Comparison of ENCODE assay signal across 8 cellular contexts in genomic region chr12:71746983-71747611, GRCh38. TPM values are rescaled to one million over a fixed set of nuclear protein-coding genes. Genes with fewer than 3 reads are reported as not detected.
A peak's percentile ranks its signal among the peaks of the same experiment; 100 is the strongest.
DNase-seq lines count a peak whose midpoint lies in the region; ATAC-seq, FAIRE-seq and TF ChIP-seq lines count a peak whose summit lies in the region.

No MANE protein-coding gene starts in this region.

- in situ Hi-C loops in Panc1 (cut with HindIII; ENCODE audit: low pct_unique_long_range_greater_than_20kb, low sequenced_read_pairs) = no loop called here

- POLR2A ChIA-PET in Panc1 (lab: Charles Lee) = interaction anchor here (0.6 kb wide), 1 partner anchor 331 kb away, joined by 3 read pairs; no protein-coding TSS in a partner anchor

- intact Hi-C loops in Panc1 (cut with micrococcal nuclease; ENCODE audit: unreplicated experiment) = loop anchor here (5.0 kb wide), 2 partner anchors 110 to 330 kb away; no protein-coding TSS in a partner anchor
- intact Hi-C loops in pancreas (cut with DNase I) = loop anchor here in 2 of 3 donors (5.0 kb wide), 1 partner anchor 330 kb away; no protein-coding TSS in a partner anchor

- peak; percentile 70 for TF ChIP-seq CTCF in GM12864 (IDR thresholded peaks at IDR 0.05; ENCODE audit: low read depth, low read length, missing control alignments)
- TF ChIP-seq CTCF in Panc1 (IDR thresholded peaks at IDR 0.05) = peak; percentile 87
- peak; percentile 53 to 81 (median 71) for TF ChIP-seq CTCF in gastroesophageal sphincter (IDR thresholded peaks at IDR 0.05)
- TF ChIP-seq CTCF in pancreas (IDR thresholded peaks at IDR 0.05) = peak; percentile 38 to 64 (median 58)

- H3K27ac ChIP-seq in Panc1 (ENCODE audit: low read length) = no peak overlapping the region
- H3K27ac ChIP-seq in gastroesophageal sphincter = no peak overlapping the region
- no peak overlapping the region for H3K27ac ChIP-seq in pancreas

- TF ChIP-seq EP300 in Ishikawa (IDR thresholded peaks at IDR 0.05; ENCODE audit: borderline replicate concordance) = no peak
- TF ChIP-seq EP300 in gastroesophageal sphincter (IDR thresholded peaks at IDR 0.05) = no peak

- DNase-seq in GM12864 (ENCODE audit: low read depth) = peak; percentile 43
- DNase-seq in Panc1 (ENCODE audit: low read depth, low spot score) = no peak
- peak; percentile 14 for DNase-seq in activated effector memory CD4-positive, alpha-beta T cell treated with Interleukin-2 at 50 U/mL for 16 hours
- DNase-seq in pancreas = peak in 3 of 6 donors; percentile 28 to 64 (median 40)
- DNase-seq in H7 = no peak

- no peak for TF ChIP-seq POLR2A in gastroesophageal sphincter (IDR thresholded peaks at IDR 0.05)

- ATAC-seq in GM21786 (IDR thresholded peaks at IDR 0.05; ENCODE audit: unreplicated experiment) (peak; percentile 89), Panc1 (peak; percentile 94), gastroesophageal sphincter (peak; percentile 58), pancreas (peak; percentile 94 to 100 (median 99))

- peak; percentile 37 for FAIRE-seq in pancreas (lab: Jason Lieb, UNC)

- BruUV-seq in Panc1 (replicated peaks; lab: Mats Ljungman, UMichigan) = no TSS peak

- no peaks in the 10 kb centered on the region for H3K9me3 ChIP-seq in Panc1 (ENCODE audit: control insufficient read depth, insufficient read depth, low read depth, low read length)
- no peaks in the 10 kb centered on the region for H3K9me3 ChIP-seq in gastroesophageal sphincter
- H3K9me3 ChIP-seq in pancreas = no peaks in the 10 kb centered on the region

- CTCF ChIA-PET in Panc1 (lab: Charles Lee) = interaction anchor here (0.6 to 2.7 kb wide), 12 partner anchors 12 to 1014 kb away, joined by 3 to 13 read pairs (median 5); partner anchors contain the start of genes THAP2, TMEM19 and ZFC3H1

- H3K4me3 ChIP-seq in GM12864 (ENCODE audit: low read depth, low read length) = no peak overlapping the region
- H3K4me3 ChIP-seq in Panc1 (ENCODE audit: low read depth in 2 of 2, low read length in 2 of 2) = no peak overlapping the region
- no peak overlapping the region for H3K4me3 ChIP-seq in gastroesophageal sphincter
- no peak overlapping the region for H3K4me3 ChIP-seq in pancreas
- no peak overlapping the region for H3K4me3 ChIP-seq in H7 (ENCODE audit: insufficient read depth, low read depth, low read length)

- H3K27me3 ChIP-seq in Panc1 (ENCODE audit: control insufficient read depth, insufficient read depth, low read length) (peaks cover 4% of the 10 kb centered on the region), gastroesophageal sphincter (peaks cover 20% of the 10 kb centered on the region), pancreas (no peaks in the 10 kb centered on the region), H7 (ENCODE audit: control insufficient read depth, insufficient read depth, low read length) (no peaks in the 10 kb centered on the region)

- 6 to 28% methylated on average over 3 to 4 of the region's 4 CpGs for WGBS in gastroesophageal sphincter (ENCODE audit: low coverage in 1 of 2), 2 donors
- WGBS in pancreas, 2 donors = 24 to 26% methylated on average over 4 of the region's 4 CpGs

- H3K36me3 ChIP-seq in Panc1 (ENCODE audit: control insufficient read depth, insufficient read depth, low read length) = no peaks in the 10 kb centered on the region
- no peaks in the 10 kb centered on the region for H3K36me3 ChIP-seq in gastroesophageal sphincter
- no peaks in the 10 kb centered on the region for H3K36me3 ChIP-seq in pancreas
- H3K36me3 ChIP-seq in H7 (replicated peaks; ENCODE audit: control insufficient read depth, insufficient read depth, low read length) = no peaks in the 10 kb centered on the region

- H3K4me1 ChIP-seq in Panc1 (ENCODE audit: control insufficient read depth, insufficient read depth, low read length) (no peaks in the 10 kb centered on the region), gastroesophageal sphincter (no peaks in the 10 kb centered on the region), pancreas (no peaks in the 10 kb centered on the region)

- TF ChIP-seq RAD21 in Ishikawa (IDR thresholded peaks at IDR 0.05; ENCODE audit: low read depth) = peak; percentile 96

TF ChIP-seq in Ishikawa, 13 proteins besides CTCF, POLR2A, EP300 and RAD21:
- no peak for TF ChIP-seq TEAD4 (IDR thresholded peaks at IDR 0.05)
- TF ChIP-seq CREB1 (IDR thresholded peaks at IDR 0.05; ENCODE audit: low read depth) = no peak
- peak; percentile 40; the same call in 1 of the 2 replicates for TF ChIP-seq CEBPB (IDR thresholded peaks at IDR 0.05)
- TF ChIP-seq YY1 (IDR thresholded peaks at IDR 0.05; ENCODE audit: low read depth) = no peak

RNA-seq across cellular contexts. Expression of gene RAB21, which starts 7.6 kb away (rescaled TPM):
- total RNA-seq in Panc1 (2021; ENCODE audit: unreplicated experiment) = 57.2 TPM
- polyA plus RNA-seq in Panc1 (2012; ENCODE audit: insufficient read length) = 18.1 TPM
- total RNA-seq in gastroesophageal sphincter = 10 to 100 TPM; 31.9 to 85.1 (median 45.8) TPM
- 10 to 100 TPM; 18.4 to 38.1 (median 25.5) TPM for total RNA-seq in pancreas
- 10 to 100 TPM in 1 of 2 donors, 1 to 10 TPM in 1; 4.0 to 11.0 TPM for polyA plus RNA-seq in pancreas
- total RNA-seq in H7 (2014; rRNA removed; shearing (Covaris generic)) = 11.6 and 17.2 TPM in 2 replicates

Comparison
In these comparisons a context has a peak if more than half of its experiments do, and no peak if none do; other contexts are left out.
1. DNase-seq: peak in GM12864 (single experiment) and activated effector memory CD4-positive, alpha-beta T cell treated with Interleukin-2 at 50 U/mL for 16 hours (single experiment); none in Panc1 (single experiment) and H7 (single experiment).
2. Peak in every context shown above with its lines, with median percentiles within 50 percentile points of each other: CTCF ChIP-seq and ATAC-seq.